ENCODE assay signal across 24 cellular contexts in genomic region chr6:159178847-159179246, GRCh38. TPM values are rescaled to one million over a fixed set of nuclear protein-coding genes. Genes with fewer than 3 reads are reported as not detected.
"Had no signal": no experiment of that assay in that cellular context is flagged by ENCODE, and none has a peak within 500 bp of the region (broad histone marks: within the 10 kb centered on the region; RNA-seq: fewer than 3 reads in every experiment).

No MANE protein-coding gene starts in this region.

- H3K36me3 Mint-ChIP-seq: mesothelial cell of epicardium, naive B cell had no signal

- H3K9me3 Mint-ChIP-seq: mesothelial cell of epicardium had no signal

- H3K4me1 ChIP-seq: colonic mucosa, left lung had no signal

- H3K27ac Mint-ChIP-seq: mesothelial cell of epicardium, naive B cell had no signal

- H3K4me3 ChIP-seq: colonic mucosa, dorsolateral prefrontal cortex, esophagus muscularis mucosa, gastrocnemius medialis, heart right ventricle, left lung, lower lobe of right lung, mucosa of descending colon had no signal

- H3K4me3 Mint-ChIP-seq: mesothelial cell of epicardium, naive B cell had no signal

- DNase-seq: colonic mucosa; dermis blood vessel endothelial cell; dorsolateral prefrontal cortex; effector CD4-positive, alpha-beta T cell; effector memory CD4-positive, alpha-beta T cell; foreskin melanocyte; gastrocnemius medialis; glutamatergic neuron; head of caudate nucleus; heart right ventricle; hippocampal formation; left cardiac atrium; left lung; left ventricle myocardium superior; lower lobe of right lung; mesenchymal stem cell; mucosa of descending colon; naive B cell had no signal

- H3K27me3 ChIP-seq: colonic mucosa had no signal

- H3K27ac ChIP-seq: colonic mucosa, dorsolateral prefrontal cortex, esophagus muscularis mucosa, gastrocnemius medialis, left lung, lower lobe of right lung had no signal

- H3K36me3 ChIP-seq: colonic mucosa, esophagus muscularis mucosa, gastrocnemius medialis, heart right ventricle, left lung, lower lobe of right lung had no signal

- H3K9me3 ChIP-seq: colonic mucosa, esophagus muscularis mucosa, gastrocnemius medialis, heart right ventricle, left lung, lower lobe of right lung, mucosa of descending colon had no signal

RNA-seq across cellular contexts. Expression of gene FNDC1, which starts 9.6 kb away (rescaled TPM):
- total RNA-seq: dermis blood vessel endothelial cell, epithelial cell of proximal tubule, lung microvascular endothelial cell had no signal
- polyA plus RNA-seq: endothelial cell of umbilical vein, keratinocyte had no signal
